Comparison of ENCODE assay signal across 16 cellular contexts in genomic region chr2:143264851-143265250, GRCh38.
A peak's percentile ranks its signal among the peaks of the same experiment; 100 is the strongest.
DNase-seq lines count a peak whose midpoint lies in the region; ATAC-seq, FAIRE-seq and TF ChIP-seq lines count a peak whose summit lies in the region.
"Had no signal": no experiment of that assay in that cellular context is flagged by ENCODE, and none has a peak within 500 bp of the region (broad histone marks: within the 10 kb centered on the region; RNA-seq: fewer than 3 reads in every experiment).

No MANE protein-coding gene starts in this region.

- DNase-seq in AG08395 (ENCODE audit: low spot score) (peak; percentile 72), HS-5 (ENCODE audit: low read depth) (peak; percentile 66), chondrocyte (ENCODE audit: low spot score) (no peak), myocyte (ENCODE audit: low read depth) (peak; percentile 43), iPS-NIHi11 (ENCODE audit: low spot score) (no peak), urothelium cell line (ENCODE audit: low spot score) (no peak), SHP77 treated with DMSO at 0.1 percent for 48 hours (lab: John Stamatoyannopoulos, UW) (no peak)
- DNase-seq: body of pancreas; KBM-7; mesendoderm; NCI-H1694 treated with DMSO at 0.1 percent for 48 hours; pancreas; stimulated activated CD4-positive, alpha-beta T cell treated with anti-CD3 and anti-CD28 coated beads, Interleukin-4, amount 100 ng/mL, for 1 hour; stimulated activated naive CD4-positive, alpha-beta T cell had no signal

- H3K27ac Mint-ChIP-seq in chondrocyte (ENCODE audit: unreplicated experiment), result peak overlapping the region; percentile 8

- no peaks in the 10 kb centered on the region for H3K27me3 Mint-ChIP-seq in chondrocyte (ENCODE audit: low read depth)

- ATAC-seq in HG03521 (IDR thresholded peaks at IDR 0.05; ENCODE audit: unreplicated experiment), result no peak
- ATAC-seq: body of pancreas had no signal

- H3K36me3 Mint-ChIP-seq in chondrocyte (ENCODE audit: low read depth), result peaks cover 3% of the 10 kb centered on the region

- peaks cover 6% of the 10 kb centered on the region for H3K4me1 Mint-ChIP-seq in chondrocyte (ENCODE audit: low read depth)

- H3K4me3 Mint-ChIP-seq in chondrocyte (ENCODE audit: unreplicated experiment), result no peak overlapping the region

- peaks cover 3% of the 10 kb centered on the region for H3K9me3 Mint-ChIP-seq in chondrocyte (ENCODE audit: low read depth)

- no peak for FAIRE-seq in urothelium cell line (lab: Jason Lieb, UNC)
- FAIRE-seq: GM18507, pancreas had no signal

- no peak for TF ChIP-seq CTCF in chondrocyte (IDR thresholded peaks at IDR 0.05)

Comparison
In these comparisons a context has a peak if more than half of its experiments do, and no peak if none do; other contexts are left out.
1. DNase-seq: peak in AG08395 (single experiment), HS-5 (single experiment) and myocyte (single experiment); none in chondrocyte (single experiment), iPS-NIHi11 (single experiment), urothelium cell line (single experiment) and SHP77 treated with DMSO at 0.1 percent for 48 hours (single experiment).